ENCODE assay signal across 14 cellular contexts in the genomic region with DNA sequence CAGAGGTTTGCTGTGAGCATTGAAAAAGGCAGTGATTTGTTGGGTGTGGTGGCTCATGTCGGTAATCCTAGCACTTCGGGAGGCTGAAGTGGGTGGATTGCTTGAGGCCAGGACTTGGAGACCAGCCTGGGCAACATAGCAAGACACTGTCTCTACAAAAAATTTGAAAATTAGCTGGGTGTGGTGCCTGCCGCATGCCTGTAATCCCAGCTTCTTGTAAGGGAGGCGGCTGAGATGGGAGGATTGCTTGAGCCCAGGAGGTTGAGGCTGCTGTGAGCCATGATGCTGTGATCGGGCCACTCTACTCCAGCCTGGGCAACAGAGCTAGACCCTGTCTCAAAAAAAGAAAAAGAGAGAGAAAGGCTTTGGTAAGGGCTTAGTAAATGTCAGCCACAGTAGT. TPM values are rescaled to one million over a fixed set of nuclear protein-coding genes. Genes with fewer than 3 reads are reported as not detected.
"Had no signal": no experiment of that assay in that cellular context is flagged by ENCODE, and none has a peak within 500 bp of the region (broad histone marks: within the 10 kb centered on the region; RNA-seq: fewer than 3 reads in every experiment).

No MANE protein-coding gene starts in this region.

- H3K27me3 ChIP-seq: SJSA1 had no signal

- FAIRE-seq: RCC 7860 had no signal

- H3K4me1 ChIP-seq: SJSA1 had no signal

- DNase-seq: IMR-90, NCI-H1417 treated with DMSO at 0.1 percent for 48 hours, NCI-H2081 treated with DMSO at 0.1 percent for 48 hours, NCI-H2171, NCI-H510A, Right ventricle myocardium superior, RPMI8226, SIG-M5 had no signal

- H3K4me3 ChIP-seq: SJSA1, SK-N-MC had no signal

- H3K9me3 ChIP-seq: SJSA1 had no signal

- H3K36me3 ChIP-seq: SJSA1 had no signal

- H3K27ac ChIP-seq: SJSA1, SK-N-MC had no signal

RNA-seq across cellular contexts. Expression of a gene that starts 16.2 kb away (rescaled TPM):
- total RNA-seq: HT-29, IMR-90, LHCN-M2, MCF 10A, Right ventricle myocardium superior, SJSA1 had no signal
- polyA plus RNA-seq: IMR-90 had no signal
